Comparison of ENCODE assay signal across 18 cellular contexts in genomic region chr1:201291917-201292316, GRCh38. TPM values are rescaled to one million over a fixed set of nuclear protein-coding genes. Genes with fewer than 3 reads are reported as not detected.
A peak's percentile ranks its signal among the peaks of the same experiment; 100 is the strongest.
DNase-seq lines count a peak whose midpoint lies in the region; ATAC-seq, FAIRE-seq and TF ChIP-seq lines count a peak whose summit lies in the region.
"Had no signal": no experiment of that assay in that cellular context is flagged by ENCODE, and none has a peak within 500 bp of the region (broad histone marks: within the 10 kb centered on the region; RNA-seq: fewer than 3 reads in every experiment).

No MANE protein-coding gene starts in this region.

- H3K4me1 ChIP-seq in A673 (ENCODE audit: insufficient read depth, low read length, poor library complexity, severe bottlenecking) (peaks cover 97% of the 10 kb centered on the region), K562 (replicated peaks in 1 of 2; ENCODE audit: control insufficient read depth in 2 of 2, insufficient read depth in 2 of 2, low read length in 2 of 2) (no peaks in the 10 kb centered on the region), SK-N-SH (ENCODE audit: control insufficient read depth in 1 of 2, insufficient read depth in 2 of 2, low read depth in 1 of 2, low read length in 1 of 2) (peaks cover 8 to 20% of the 10 kb centered on the region in 2 experiments; a peak in 3 of 4 replicates)

- H3K27me3 ChIP-seq in A673 (replicated peaks; ENCODE audit: insufficient read depth, low read depth, low read length, poor library complexity) (no peaks in the 10 kb centered on the region), MG63 (no peaks in the 10 kb centered on the region), K562 (ENCODE audit: control insufficient read depth in 2 of 2, insufficient read depth in 2 of 2, low read length in 2 of 2) (peaks cover 41 to 74% of the 10 kb centered on the region in 2 experiments), SK-N-SH (ENCODE audit: insufficient read depth) (no peaks in the 10 kb centered on the region)
- H3K27me3 ChIP-seq: BLaER1 had no signal

- TF ChIP-seq EP300 in K562 (IDR thresholded peaks at IDR 0.05; ENCODE audit: low read length) (no peak), SK-N-SH (IDR thresholded peaks at IDR 0.05; ENCODE audit: borderline replicate concordance in 1 of 2, low read depth in 1 of 2, low read length in 1 of 2) (no peak)

- ATAC-seq in K562 (peak; percentile 28; the same call in 1 of the 3 replicates), left colon (peak; percentile 73), HG02588 (IDR thresholded peaks at IDR 0.05; ENCODE audit: unreplicated experiment) (no peak)
- ATAC-seq: GM23338, HepG2, Right ventricle myocardium inferior had no signal

- H3K4me2 ChIP-seq in K562 (ENCODE audit: insufficient read depth, low read length) (no peak overlapping the region), SK-N-SH (no peak overlapping the region)
- H3K4me2 ChIP-seq: BLaER1, GM23338, KMS-11, PC-9 had no signal

- no peaks in the 10 kb centered on the region for H3K79me2 ChIP-seq in K562 (ENCODE audit: control insufficient read depth, insufficient read depth, low read length)
- no peaks in the 10 kb centered on the region for H3K79me2 ChIP-seq in SK-N-SH (ENCODE audit: insufficient read depth)

- H3K9ac ChIP-seq in K562 (ENCODE audit: insufficient read depth in 1 of 2, low read depth in 2 of 2, low read length in 2 of 2) (no peak overlapping the region), SK-N-SH (no peak overlapping the region)
- H3K9ac ChIP-seq: BLaER1, KMS-11 had no signal

- BruUV-seq in A673 (replicated peaks; lab: Mats Ljungman, UMichigan) (no TSS peak), K562 (replicated peaks; lab: Mats Ljungman, UMichigan) (no TSS peak)

- H3K4me3 ChIP-seq in A673 (ENCODE audit: low read depth, low read length, poor library complexity, severe bottlenecking), result no peak overlapping the region
- no peak overlapping the region for H3K4me3 ChIP-seq in MG63
- H3K4me3 ChIP-seq in K562, result no peak overlapping the region
- no peak overlapping the region for H3K4me3 ChIP-seq in SK-N-SH (ENCODE audit: low read depth in 2 of 2, low read length in 1 of 2)
- H3K4me3 ChIP-seq: BLaER1, GM23338, PC-9 had no signal

- H2AFZ ChIP-seq in K562 (ENCODE audit: low read depth, low read length) (no peak overlapping the region), SK-N-SH (ENCODE audit: low read depth) (no peak overlapping the region)
- H2AFZ ChIP-seq: GM23338, PC-9 had no signal

- in situ Hi-C loops in K562 (cut with MboI), result no loop called here

- POLR2A ChIA-PET in A673 (lab: Charles Lee; ENCODE audit: low non-redundant PET), result no interaction called here
- POLR2A ChIA-PET in K562 (lab: Yijun Ruan, JAX), result interaction anchor here (0.5 kb wide), 1 partner anchor 76 kb away, joined by 4 read pairs; no protein-coding TSS in a partner anchor
- POLR2A ChIA-PET in SK-N-SH (lab: Yijun Ruan, JAX), result no interaction called here

- no peak for TF ChIP-seq CTCF in A673 (conservative IDR thresholded peaks at IDR 0.05; ENCODE audit: low read depth, low read length)
- no peak for TF ChIP-seq CTCF in K562 (IDR thresholded peaks at IDR 0.05 in 2 of 3, conservative IDR thresholded peaks at IDR 0.05 in 1 of 3; ENCODE audit: insufficient read depth in 2 of 3, low read depth in 1 of 3, low read length in 3 of 3)
- no peak for TF ChIP-seq CTCF in SK-N-SH (IDR thresholded peaks at IDR 0.05)

- FAIRE-seq in K562 (lab: Jason Lieb, UNC), result no peak
- FAIRE-seq: HepG2 had no signal

- H3K36me3 ChIP-seq in A673 (ENCODE audit: insufficient read depth, low read length, poor library complexity, severe bottlenecking) (peaks cover 94% of the 10 kb centered on the region), MG63 (no peaks in the 10 kb centered on the region), K562 (ENCODE audit: control insufficient read depth, insufficient read depth, low read length) (no peaks in the 10 kb centered on the region), SK-N-SH (replicated peaks in 1 of 2; ENCODE audit: control insufficient read depth in 1 of 2, insufficient read depth in 2 of 2, low read length in 1 of 2) (no peaks in the 10 kb centered on the region)
- H3K36me3 ChIP-seq: BLaER1 had no signal

- CTCF ChIA-PET in A673 (lab: Charles Lee), result no interaction called here
- CTCF ChIA-PET in K562 (lab: Yijun Ruan, JAX; ENCODE audit: low intra/inter-chr PET ratio), result no interaction called here
- CTCF ChIA-PET in SK-N-SH (lab: Yijun Ruan, JAX), result interaction anchor here (1.0 to 1.6 kb wide), 3 partner anchors 11 to 69 kb away, joined by 3 to 4 read pairs (median 3); no protein-coding TSS in a partner anchor

- WGBS in K562 (ENCODE audit: insufficient coverage, low coverage, missing lambda C conversion rate), result 0% methylated on average over 8 of the region's 8 CpGs
- WGBS in SK-N-SH (ENCODE audit: low lambda C conversion rate), result 56% methylated on average over 5 of the region's 8 CpGs

- peak overlapping the region; percentile 96 for H3K27ac ChIP-seq in A673 (ENCODE audit: low read depth, low read length, poor library complexity, severe bottlenecking)
- H3K27ac ChIP-seq in K562 (ENCODE audit: extremely low read depth, low read depth, low read length), result no peak overlapping the region
- H3K27ac ChIP-seq in SK-N-SH (ENCODE audit: low read depth in 2 of 2, low read length in 1 of 2), result no peak overlapping the region
- H3K27ac ChIP-seq: BLaER1, KMS-11, PC-9 had no signal

- TF ChIP-seq RAD21 in K562 (CRISPR knock-in tag; conservative IDR thresholded peaks at IDR 0.05 in 1 of 2, IDR thresholded peaks at IDR 0.05 in 1 of 2) (no peak), SK-N-SH (IDR thresholded peaks at IDR 0.05; ENCODE audit: low read length) (no peak)

- peaks cover 5% of the 10 kb centered on the region for H3F3A ChIP-seq in SK-N-SH (replicated peaks; ENCODE audit: insufficient read depth)

- peaks cover 16% of the 10 kb centered on the region for H4K20me1 ChIP-seq in K562 (replicated peaks; ENCODE audit: control insufficient read depth, insufficient read depth, low read length)
- no peaks in the 10 kb centered on the region for H4K20me1 ChIP-seq in SK-N-SH (ENCODE audit: insufficient read depth)
- H4K20me1 ChIP-seq: BLaER1 had no signal

- no peaks in the 10 kb centered on the region for H3K9me2 ChIP-seq in SK-N-SH

- H3K9me1 ChIP-seq in K562 (ENCODE audit: control insufficient read depth, insufficient read depth, low read length), result no peaks in the 10 kb centered on the region

- DNase-seq in A673 (ENCODE audit: low spot score) (no peak), MG63 (peak; percentile 36), K562 (ENCODE audit: extremely low read depth in 1 of 4, low spot score in 3 of 4) (no peak), left colon (peak in 1 of 2 donors; percentile 26), SK-N-SH (no peak), NCI-H748 treated with DMSO at 0.1 percent for 48 hours (lab: John Stamatoyannopoulos, UW) (no peak)
- no peak for DNase-seq in activated CD4-positive, alpha-beta T cell treated with anti-CD3 and anti-CD28 coated beads for 1 hour
- DNase-seq: CD8-positive, alpha-beta memory T cell; NCI-H1048; NCI-H2107; PC-9 had no signal

- intact Hi-C loops in A673 (cut with micrococcal nuclease; ENCODE audit: unreplicated experiment), result no loop called here
- intact Hi-C loops in K562 (cut with micrococcal nuclease), result no loop called here
- intact Hi-C loops in left colon (cut with DNase I, micrococcal nuclease), result no loop called here

- no peaks in the 10 kb centered on the region for H3K9me3 ChIP-seq in A673 (ENCODE audit: low read depth, low read length, poor library complexity, severe bottlenecking)
- H3K9me3 ChIP-seq in MG63, result no peaks in the 10 kb centered on the region
- H3K9me3 ChIP-seq in K562 (replicated peaks; ENCODE audit: control insufficient read depth, insufficient read depth, low read depth, low read length), result no peaks in the 10 kb centered on the region
- H3K9me3 ChIP-seq in SK-N-SH, result no peaks in the 10 kb centered on the region
- H3K9me3 ChIP-seq: BLaER1 had no signal

- TF ChIP-seq POLR2A in K562 (conservative IDR thresholded peaks at IDR 0.05), result no peak

TF ChIP-seq in K562, 482 proteins besides CTCF, POLR2A, EP300 and RAD21 (continues in another document):
- TF ChIP-seq TRIM28 (IDR thresholded peaks at IDR 0.05), result no peak

TF ChIP-seq in SK-N-SH, 30 proteins besides CTCF, POLR2A, EP300 and RAD21 (continues in another document):
- TF ChIP-seq, protein P1, sequence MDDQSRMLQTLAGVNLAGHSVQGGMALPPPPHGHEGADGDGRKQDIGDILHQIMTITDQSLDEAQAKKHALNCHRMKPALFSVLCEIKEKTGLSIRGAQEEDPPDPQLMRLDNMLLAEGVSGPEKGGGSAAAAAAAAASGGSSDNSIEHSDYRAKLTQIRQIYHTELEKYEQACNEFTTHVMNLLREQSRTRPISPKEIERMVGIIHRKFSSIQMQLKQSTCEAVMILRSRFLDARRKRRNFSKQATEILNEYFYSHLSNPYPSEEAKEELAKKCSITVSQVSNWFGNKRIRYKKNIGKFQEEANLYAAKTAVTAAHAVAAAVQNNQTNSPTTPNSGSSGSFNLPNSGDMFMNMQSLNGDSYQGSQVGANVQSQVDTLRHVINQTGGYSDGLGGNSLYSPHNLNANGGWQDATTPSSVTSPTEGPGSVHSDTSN (IDR thresholded peaks at IDR 0.05), result no peak
- TF ChIP-seq CHD2 (IDR thresholded peaks at IDR 0.05; ENCODE audit: low read length, partially characterized antibody) (no peak), MEF2A (IDR thresholded peaks at IDR 0.05; ENCODE audit: borderline replicate concordance, low read depth) (no peak)

RNA-seq across cellular contexts. Expression of gene PKP1, which starts 8.6 kb away (rescaled TPM):
- total RNA-seq in A673 (2021), result 492 and 535 TPM in 2 replicates
- total RNA-seq in MG63 (2014; rRNA removed; shearing (Covaris generic); ENCODE audit: low replicate concordance), result not detected in 2 replicates
- total RNA-seq in K562 (2011; cell fraction: chromatin; rRNA removed; ENCODE audit: low replicate concordance), result not detected in 2 replicates
- total RNA-seq in K562 (2011; cell fraction: nucleolus; rRNA removed), result not detected in 2 replicates
- not detected in 2 replicates for total RNA-seq in K562 (2011; cell fraction: nucleoplasm; rRNA removed)
- not detected in 2 replicates for total RNA-seq in K562 (2014; rRNA removed)
- not detected in 2 replicates for total RNA-seq in K562 (2014; rRNA removed; fragmentation: Illumina TruSeq; extraction: Trizol)
- not detected in 2 replicates for total RNA-seq in K562 (2015; rRNA removed; fragmentation: Illumina TruSeq; extraction: Trizol)
- total RNA-seq in K562 (2021), result not detected in 2 replicates
- not detected in 2 replicates for polyA plus RNA-seq in K562 (2011; rRNA removed)
- polyA plus RNA-seq in K562 (2011; cell fraction: cytosol; rRNA removed), result not detected in 2 replicates
- not detected in 2 replicates for polyA plus RNA-seq in K562 (2011; cell fraction: nucleus; rRNA removed)
- not detected in 2 replicates for polyA plus RNA-seq in K562 (2012)
- not detected in 2 replicates for polyA plus RNA-seq in K562 (2014; fragmentation: Illumina TruSeq; extraction: Trizol)
- polyA plus RNA-seq in K562 (2014; fragmentation: Nextera tagmentation; extraction: Ambion mirVana), result not detected
- not detected in 2 replicates for polyA plus RNA-seq in K562 (2014; rRNA removed)
- polyA minus RNA-seq in K562 (2011; rRNA and poly(A)+ RNA removed), result not detected in 2 replicates
- polyA minus RNA-seq in K562 (2011; cell fraction: cytosol; rRNA and poly(A)+ RNA removed), result not detected in 2 replicates
- polyA minus RNA-seq in K562 (2011; cell fraction: nucleus; rRNA and poly(A)+ RNA removed), result not detected in 2 replicates
- total RNA-seq in left colon, result under 1 TPM; 0.18 to 0.42 TPM
- polyA plus RNA-seq in SK-N-SH (2012; rRNA removed), result not detected in 2 replicates
- not detected in 2 replicates for polyA plus RNA-seq in SK-N-SH (2012; cell fraction: cytosol; rRNA removed)
- polyA plus RNA-seq in SK-N-SH (2012; cell fraction: nucleus; rRNA removed), result not detected in 2 replicates
- total RNA-seq: A172; CD8-positive, alpha-beta memory T cell; HepG2 had no signal
- polyA plus RNA-seq: CD8-positive, alpha-beta memory T cell; HepG2 had no signal

Comparison
In these comparisons a context has a peak if more than half of its experiments do, and no peak if none do; other contexts are left out.
1. RNA of gene PKP1, which starts 8.6 kb away (total RNA-seq): 492 to 535 TPM in A673; 0.18 to 0.42 TPM in left colon, not detected in MG63 and not detected in K562; every median in the first group is over 100 times any median in the second.